In the genomic region with DNA sequence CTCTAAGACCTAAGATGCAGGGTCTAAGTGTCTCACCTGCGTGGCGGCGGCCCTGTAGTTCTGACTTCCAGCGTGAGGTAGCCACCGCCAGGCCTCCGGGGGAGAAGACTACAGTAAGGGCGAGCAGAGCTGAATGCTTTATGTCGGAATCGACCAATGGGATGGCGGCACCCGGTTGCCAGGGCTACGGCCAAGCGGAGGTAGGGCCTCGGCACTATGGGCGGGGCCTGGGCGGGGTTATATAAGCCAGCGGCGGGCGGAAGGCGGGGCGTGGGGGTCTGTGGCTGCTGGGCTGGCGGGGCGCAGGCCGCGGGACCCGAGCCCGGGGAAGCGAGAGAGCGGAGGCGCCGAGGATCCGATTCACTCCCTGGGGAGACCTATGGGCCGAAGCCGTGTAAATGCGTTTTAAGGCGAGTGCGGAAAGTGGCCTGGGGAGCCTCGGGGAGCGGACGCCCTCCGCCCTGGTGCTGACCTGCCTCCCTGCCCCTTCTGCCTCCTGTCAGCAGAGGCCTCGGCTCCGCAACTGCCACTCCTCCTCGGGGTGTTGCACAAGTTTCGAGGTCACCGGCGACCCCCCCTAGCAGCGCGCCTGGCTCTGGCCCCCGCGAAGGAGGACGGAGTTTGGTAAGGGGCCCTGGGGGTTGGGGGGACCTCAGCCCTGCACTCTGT, we compare ENCODE assay signal across 1 cellular context.
TF ChIP-seq lines count a peak whose summit lies in the region.

A gene (plus strand): TSS at position 269 of the 669 bp plus-strand sequence. CDS start 1,097 bp downstream, outside the sequence.

TF ChIP-seq in K562, 482 proteins besides CTCF, POLR2A, EP300 and RAD21 (continued from another document and continues in another):
- TF ChIP-seq, protein P1, sequence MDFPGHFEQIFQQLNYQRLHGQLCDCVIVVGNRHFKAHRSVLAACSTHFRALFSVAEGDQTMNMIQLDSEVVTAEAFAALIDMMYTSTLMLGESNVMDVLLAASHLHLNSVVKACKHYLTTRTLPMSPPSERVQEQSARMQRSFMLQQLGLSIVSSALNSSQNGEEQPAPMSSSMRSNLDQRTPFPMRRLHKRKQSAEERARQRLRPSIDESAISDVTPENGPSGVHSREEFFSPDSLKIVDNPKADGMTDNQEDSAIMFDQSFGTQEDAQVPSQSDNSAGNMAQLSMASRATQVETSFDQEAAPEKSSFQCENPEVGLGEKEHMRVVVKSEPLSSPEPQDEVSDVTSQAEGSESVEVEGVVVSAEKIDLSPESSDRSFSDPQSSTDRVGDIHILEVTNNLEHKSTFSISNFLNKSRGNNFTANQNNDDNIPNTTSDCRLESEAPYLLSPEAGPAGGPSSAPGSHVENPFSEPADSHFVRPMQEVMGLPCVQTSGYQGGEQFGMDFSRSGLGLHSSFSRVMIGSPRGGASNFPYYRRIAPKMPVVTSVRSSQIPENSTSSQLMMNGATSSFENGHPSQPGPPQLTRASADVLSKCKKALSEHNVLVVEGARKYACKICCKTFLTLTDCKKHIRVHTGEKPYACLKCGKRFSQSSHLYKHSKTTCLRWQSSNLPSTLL (IDR thresholded peaks at IDR 0.05): no peak
- TF ChIP-seq, protein P2, sequence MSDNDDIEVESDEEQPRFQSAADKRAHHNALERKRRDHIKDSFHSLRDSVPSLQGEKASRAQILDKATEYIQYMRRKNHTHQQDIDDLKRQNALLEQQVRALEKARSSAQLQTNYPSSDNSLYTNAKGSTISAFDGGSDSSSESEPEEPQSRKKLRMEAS (CRISPR knock-in tag; IDR thresholded peaks at IDR 0.05): peak; percentile 31
- TF ChIP-seq, protein P3, sequence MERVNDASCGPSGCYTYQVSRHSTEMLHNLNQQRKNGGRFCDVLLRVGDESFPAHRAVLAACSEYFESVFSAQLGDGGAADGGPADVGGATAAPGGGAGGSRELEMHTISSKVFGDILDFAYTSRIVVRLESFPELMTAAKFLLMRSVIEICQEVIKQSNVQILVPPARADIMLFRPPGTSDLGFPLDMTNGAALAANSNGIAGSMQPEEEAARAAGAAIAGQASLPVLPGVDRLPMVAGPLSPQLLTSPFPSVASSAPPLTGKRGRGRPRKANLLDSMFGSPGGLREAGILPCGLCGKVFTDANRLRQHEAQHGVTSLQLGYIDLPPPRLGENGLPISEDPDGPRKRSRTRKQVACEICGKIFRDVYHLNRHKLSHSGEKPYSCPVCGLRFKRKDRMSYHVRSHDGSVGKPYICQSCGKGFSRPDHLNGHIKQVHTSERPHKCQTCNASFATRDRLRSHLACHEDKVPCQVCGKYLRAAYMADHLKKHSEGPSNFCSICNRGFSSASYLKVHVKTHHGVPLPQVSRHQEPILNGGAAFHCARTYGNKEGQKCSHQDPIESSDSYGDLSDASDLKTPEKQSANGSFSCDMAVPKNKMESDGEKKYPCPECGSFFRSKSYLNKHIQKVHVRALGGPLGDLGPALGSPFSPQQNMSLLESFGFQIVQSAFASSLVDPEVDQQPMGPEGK (CRISPR knock-in tag; IDR thresholded peaks at IDR 0.05; ENCODE audit: borderline replicate concordance): no peak
- TF ChIP-seq, protein P4, sequence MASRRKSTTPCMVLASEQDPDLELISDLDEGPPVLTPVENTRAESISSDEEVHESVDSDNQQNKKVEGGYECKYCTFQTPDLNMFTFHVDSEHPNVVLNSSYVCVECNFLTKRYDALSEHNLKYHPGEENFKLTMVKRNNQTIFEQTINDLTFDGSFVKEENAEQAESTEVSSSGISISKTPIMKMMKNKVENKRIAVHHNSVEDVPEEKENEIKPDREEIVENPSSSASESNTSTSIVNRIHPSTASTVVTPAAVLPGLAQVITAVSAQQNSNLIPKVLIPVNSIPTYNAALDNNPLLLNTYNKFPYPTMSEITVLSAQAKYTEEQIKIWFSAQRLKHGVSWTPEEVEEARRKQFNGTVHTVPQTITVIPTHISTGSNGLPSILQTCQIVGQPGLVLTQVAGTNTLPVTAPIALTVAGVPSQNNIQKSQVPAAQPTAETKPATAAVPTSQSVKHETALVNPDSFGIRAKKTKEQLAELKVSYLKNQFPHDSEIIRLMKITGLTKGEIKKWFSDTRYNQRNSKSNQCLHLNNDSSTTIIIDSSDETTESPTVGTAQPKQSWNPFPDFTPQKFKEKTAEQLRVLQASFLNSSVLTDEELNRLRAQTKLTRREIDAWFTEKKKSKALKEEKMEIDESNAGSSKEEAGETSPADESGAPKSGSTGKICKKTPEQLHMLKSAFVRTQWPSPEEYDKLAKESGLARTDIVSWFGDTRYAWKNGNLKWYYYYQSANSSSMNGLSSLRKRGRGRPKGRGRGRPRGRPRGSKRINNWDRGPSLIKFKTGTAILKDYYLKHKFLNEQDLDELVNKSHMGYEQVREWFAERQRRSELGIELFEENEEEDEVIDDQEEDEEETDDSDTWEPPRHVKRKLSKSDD (conservative IDR thresholded peaks at IDR 0.05; ENCODE audit: low read length): no peak
- no peak for TF ChIP-seq PTTG1 (tag; IDR thresholded peaks at IDR 0.05; ENCODE audit: low read depth)
- TF ChIP-seq ZBTB8A (IDR thresholded peaks at IDR 0.05; ENCODE audit: partially characterized antibody): no peak
- no peak for TF ChIP-seq TAL1 (IDR thresholded peaks at IDR 0.05)
- TF ChIP-seq, protein P5, sequence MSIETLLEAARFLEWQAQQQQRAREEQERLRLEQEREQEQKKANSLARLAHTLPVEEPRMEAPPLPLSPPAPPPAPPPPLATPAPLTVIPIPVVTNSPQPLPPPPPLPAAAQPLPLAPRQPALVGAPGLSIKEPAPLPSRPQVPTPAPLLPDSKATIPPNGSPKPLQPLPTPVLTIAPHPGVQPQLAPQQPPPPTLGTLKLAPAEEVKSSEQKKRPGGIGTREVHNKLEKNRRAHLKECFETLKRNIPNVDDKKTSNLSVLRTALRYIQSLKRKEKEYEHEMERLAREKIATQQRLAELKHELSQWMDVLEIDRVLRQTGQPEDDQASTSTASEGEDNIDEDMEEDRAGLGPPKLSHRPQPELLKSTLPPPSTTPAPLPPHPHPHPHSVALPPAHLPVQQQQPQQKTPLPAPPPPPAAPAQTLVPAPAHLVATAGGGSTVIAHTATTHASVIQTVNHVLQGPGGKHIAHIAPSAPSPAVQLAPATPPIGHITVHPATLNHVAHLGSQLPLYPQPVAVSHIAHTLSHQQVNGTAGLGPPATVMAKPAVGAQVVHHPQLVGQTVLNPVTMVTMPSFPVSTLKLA (conservative IDR thresholded peaks at IDR 0.05): no peak
- TF ChIP-seq NCOA2 (IDR thresholded peaks at IDR 0.05; ENCODE audit: partially characterized antibody in 2 of 2): no peak
- TF ChIP-seq HNRNPUL1 (IDR thresholded peaks at IDR 0.05; ENCODE audit: low read length): no peak
- TF ChIP-seq, protein P6, sequence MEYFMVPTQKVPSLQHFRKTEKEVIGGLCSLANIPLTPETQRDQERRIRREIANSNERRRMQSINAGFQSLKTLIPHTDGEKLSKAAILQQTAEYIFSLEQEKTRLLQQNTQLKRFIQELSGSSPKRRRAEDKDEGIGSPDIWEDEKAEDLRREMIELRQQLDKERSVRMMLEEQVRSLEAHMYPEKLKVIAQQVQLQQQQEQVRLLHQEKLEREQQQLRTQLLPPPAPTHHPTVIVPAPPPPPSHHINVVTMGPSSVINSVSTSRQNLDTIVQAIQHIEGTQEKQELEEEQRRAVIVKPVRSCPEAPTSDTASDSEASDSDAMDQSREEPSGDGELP (CRISPR knock-in tag; IDR thresholded peaks at IDR 0.05; ENCODE audit: borderline replicate concordance): peak; percentile 54; the same call in 1 of the 2 replicates
- TF ChIP-seq MEF2A (IDR thresholded peaks at IDR 0.05; ENCODE audit: control insufficient read depth, low read depth, low read length): no peak
- TF ChIP-seq SNIP1 (IDR thresholded peaks at IDR 0.05; ENCODE audit: low read depth): no peak
- TF ChIP-seq, protein P7, sequence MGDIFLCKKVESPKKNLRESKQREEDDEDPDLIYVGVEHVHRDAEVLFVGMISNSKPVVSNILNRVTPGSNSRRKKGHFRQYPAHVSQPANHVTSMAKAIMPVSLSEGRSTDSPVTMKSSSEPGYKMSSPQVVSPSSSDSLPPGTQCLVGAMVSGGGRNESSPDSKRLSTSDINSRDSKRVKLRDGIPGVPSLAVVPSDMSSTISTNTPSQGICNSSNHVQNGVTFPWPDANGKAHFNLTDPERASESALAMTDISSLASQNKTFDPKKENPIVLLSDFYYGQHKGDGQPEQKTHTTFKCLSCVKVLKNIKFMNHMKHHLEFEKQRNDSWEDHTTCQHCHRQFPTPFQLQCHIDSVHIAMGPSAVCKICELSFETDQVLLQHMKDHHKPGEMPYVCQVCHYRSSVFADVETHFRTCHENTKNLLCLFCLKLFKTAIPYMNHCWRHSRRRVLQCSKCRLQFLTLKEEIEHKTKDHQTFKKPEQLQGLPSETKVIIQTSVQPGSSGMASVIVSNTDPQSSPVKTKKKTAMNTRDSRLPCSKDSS (IDR thresholded peaks at IDR 0.05; ENCODE audit: low read depth, partially characterized antibody): no peak
- TF ChIP-seq ASH1L (IDR thresholded peaks at IDR 0.05; ENCODE audit: borderline replicate concordance, low read depth, partially characterized antibody): no peak
- TF ChIP-seq U2AF2 (optimal IDR thresholded peaks at IDR 0.05; ENCODE audit: low read depth, low read length): no peak
- TF ChIP-seq NR1H2 (CRISPR knock-in tag; IDR thresholded peaks at IDR 0.05): no peak
- TF ChIP-seq, protein P8, sequence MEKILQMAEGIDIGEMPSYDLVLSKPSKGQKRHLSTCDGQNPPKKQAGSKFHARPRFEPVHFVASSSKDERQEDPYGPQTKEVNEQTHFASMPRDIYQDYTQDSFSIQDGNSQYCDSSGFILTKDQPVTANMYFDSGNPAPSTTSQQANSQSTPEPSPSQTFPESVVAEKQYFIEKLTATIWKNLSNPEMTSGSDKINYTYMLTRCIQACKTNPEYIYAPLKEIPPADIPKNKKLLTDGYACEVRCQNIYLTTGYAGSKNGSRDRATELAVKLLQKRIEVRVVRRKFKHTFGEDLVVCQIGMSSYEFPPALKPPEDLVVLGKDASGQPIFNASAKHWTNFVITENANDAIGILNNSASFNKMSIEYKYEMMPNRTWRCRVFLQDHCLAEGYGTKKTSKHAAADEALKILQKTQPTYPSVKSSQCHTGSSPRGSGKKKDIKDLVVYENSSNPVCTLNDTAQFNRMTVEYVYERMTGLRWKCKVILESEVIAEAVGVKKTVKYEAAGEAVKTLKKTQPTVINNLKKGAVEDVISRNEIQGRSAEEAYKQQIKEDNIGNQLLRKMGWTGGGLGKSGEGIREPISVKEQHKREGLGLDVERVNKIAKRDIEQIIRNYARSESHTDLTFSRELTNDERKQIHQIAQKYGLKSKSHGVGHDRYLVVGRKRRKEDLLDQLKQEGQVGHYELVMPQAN (IDR thresholded peaks at IDR 0.05; ENCODE audit: borderline replicate concordance): no peak
- TF ChIP-seq, protein P9, sequence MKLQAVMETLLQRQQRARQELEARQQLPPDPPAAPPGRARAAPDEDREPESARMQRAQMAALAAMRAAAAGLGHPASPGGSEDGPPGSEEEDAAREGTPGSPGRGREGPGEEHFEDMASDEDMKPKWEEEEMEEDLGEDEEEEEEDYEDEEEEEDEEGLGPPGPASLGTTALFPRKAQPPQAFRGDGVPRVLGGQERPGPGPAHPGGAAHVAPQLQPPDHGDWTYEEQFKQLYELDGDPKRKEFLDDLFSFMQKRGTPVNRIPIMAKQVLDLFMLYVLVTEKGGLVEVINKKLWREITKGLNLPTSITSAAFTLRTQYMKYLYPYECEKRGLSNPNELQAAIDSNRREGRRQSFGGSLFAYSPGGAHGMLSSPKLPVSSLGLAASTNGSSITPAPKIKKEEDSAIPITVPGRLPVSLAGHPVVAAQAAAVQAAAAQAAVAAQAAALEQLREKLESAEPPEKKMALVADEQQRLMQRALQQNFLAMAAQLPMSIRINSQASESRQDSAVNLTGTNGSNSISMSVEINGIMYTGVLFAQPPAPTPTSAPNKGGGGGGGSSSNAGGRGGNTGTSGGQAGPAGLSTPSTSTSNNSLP (IDR thresholded peaks at IDR 0.05; ENCODE audit: borderline replicate concordance, low read depth, low read length): no peak
- no peak for TF ChIP-seq ZNF217 (CRISPR knock-in tag; IDR thresholded peaks at IDR 0.05)
- TF ChIP-seq, protein P10, sequence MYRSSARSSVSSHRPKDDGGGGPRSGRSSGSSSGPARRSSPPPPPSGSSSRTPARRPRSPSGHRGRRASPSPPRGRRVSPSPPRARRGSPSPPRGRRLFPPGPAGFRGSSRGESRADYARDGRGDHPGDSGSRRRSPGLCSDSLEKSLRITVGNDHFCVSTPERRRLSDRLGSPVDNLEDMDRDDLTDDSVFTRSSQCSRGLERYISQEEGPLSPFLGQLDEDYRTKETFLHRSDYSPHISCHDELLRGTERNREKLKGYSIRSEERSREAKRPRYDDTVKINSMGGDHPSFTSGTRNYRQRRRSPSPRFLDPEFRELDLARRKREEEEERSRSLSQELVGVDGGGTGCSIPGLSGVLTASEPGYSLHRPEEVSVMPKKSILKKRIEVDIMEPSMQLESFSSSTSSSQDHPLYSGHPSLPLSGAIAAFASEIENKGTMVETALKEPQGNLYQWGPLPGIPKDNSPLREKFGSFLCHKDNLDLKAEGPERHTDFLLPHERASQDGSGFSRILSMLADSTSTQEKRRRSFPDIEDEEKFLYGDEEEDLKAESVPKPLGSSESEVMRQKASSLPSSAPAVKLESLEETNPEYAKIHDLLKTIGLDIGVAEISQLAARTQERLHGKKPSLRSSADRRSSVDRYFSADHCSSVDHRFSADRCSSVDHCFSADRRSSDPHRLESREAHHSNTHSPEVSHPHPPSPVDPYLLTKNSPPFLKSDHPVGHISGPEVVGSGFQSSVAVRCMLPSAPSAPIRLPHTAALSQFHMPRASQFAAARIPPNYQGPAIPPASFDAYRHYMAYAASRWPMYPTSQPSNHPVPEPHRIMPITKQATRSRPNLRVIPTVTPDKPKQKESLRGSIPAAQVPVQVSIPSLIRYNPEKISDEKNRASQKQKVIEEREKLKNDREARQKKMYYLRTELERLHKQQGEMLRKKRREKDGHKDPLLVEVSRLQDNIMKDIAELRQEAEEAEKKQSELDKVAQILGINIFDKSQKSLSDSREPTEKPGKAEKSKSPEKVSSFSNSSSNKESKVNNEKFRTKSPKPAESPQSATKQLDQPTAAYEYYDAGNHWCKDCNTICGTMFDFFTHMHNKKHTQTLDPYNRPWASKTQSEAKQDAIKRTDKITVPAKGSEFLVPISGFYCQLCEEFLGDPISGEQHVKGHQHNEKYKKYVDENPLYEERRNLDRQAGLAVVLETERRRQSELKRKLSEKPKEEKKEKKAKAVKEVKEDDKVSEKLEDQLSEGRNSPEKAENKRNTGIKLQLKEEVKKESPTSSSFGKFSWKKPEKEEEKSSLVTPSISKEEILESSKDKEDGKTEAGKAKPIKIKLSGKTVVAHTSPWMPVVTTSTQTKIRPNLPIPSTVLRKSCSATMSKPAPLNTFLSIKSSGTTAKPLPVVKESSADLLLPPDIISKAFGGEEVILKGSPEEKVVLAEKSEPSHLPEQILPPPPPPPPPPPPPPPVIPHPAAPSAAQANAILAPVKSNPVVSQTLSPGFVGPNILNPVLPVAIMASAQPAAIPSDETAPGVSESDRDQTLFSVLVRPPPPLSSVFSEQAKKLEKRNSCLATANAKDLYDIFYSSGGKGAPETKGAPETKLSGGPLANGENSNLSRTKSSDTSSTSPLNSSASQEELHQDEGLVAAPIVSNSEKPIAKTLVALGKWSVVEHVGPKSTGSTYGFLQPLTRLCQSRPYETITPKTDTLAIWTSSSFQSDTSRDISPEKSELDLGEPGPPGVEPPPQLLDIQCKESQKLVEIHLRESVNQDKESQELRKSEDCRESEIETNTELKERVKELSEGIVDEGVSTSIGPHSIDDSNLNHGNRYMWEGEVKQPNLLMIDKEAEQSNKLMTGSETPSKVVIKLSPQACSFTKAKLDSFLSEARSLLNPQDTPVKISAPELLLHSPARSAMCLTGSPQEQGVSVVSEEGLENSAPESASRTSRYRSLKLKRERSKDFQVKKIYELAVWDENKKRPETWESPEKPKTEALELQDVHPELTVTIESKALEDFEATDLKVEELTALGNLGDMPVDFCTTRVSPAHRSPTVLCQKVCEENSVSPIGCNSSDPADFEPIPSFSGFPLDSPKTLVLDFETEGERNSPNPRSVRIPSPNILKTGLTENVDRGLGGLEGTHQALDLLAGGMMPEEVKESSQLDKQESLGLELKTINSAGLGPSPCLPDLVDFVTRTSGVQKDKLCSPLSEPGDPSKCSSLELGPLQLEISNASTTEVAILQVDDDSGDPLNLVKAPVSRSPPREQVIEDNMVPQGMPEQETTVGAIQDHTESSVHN (IDR thresholded peaks at IDR 0.05; ENCODE audit: borderline replicate concordance in 1 of 2, low read depth in 1 of 2): no peak
- TF ChIP-seq ZBTB7A (IDR thresholded peaks at IDR 0.05; ENCODE audit: borderline replicate concordance, control insufficient read depth, low read depth, low read length): peak; percentile 82; the same call in 1 of the 2 replicates
- no peak for TF ChIP-seq CHD2 (IDR thresholded peaks at IDR 0.05; ENCODE audit: low read depth, low read length)
